20 cellular contexts compared by ENCODE assay signal in the genomic region with DNA sequence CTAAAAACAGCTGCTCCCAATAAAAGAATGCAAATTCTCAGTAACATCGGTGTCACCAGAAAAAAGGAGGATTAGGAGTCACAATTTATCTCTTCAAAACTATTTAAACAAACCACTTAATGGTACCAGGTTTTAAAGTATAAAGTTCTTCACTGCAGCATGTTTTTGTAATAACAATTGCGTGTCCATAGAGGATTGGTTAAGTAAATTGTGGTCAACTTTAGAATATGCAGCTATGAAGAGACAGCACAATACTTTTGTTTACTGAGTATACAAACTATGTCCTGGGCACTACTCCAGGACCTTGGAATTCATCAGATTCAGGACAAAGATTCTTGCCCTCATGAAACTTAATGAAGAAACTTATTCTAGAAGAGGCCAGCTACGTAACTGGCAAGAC.
DNase-seq lines count a peak whose midpoint lies in the region; ATAC-seq and TF ChIP-seq lines count a peak whose summit lies in the region.
"Had no signal": no experiment of that assay in that cellular context is flagged by ENCODE, and none has a peak within 500 bp of the region (broad histone marks: within the 10 kb centered on the region; RNA-seq: fewer than 3 reads in every experiment).

No MANE protein-coding gene starts in this region.

- peaks cover 4% of the 10 kb centered on the region for H3K4me1 ChIP-seq in hepatocyte (ENCODE audit: insufficient read depth)
- H3K4me1 ChIP-seq: right atrium auricular region had no signal

- no peaks in the 10 kb centered on the region for H3K27me3 ChIP-seq in hepatocyte
- H3K27me3 ChIP-seq: right atrium auricular region had no signal

- no peak for ATAC-seq in Right ventricle myocardium inferior
- no peak for ATAC-seq in SK-N-SH treated with all-trans-retinoic acid at 6 μM for 48 hours
- ATAC-seq: activated CD8-positive, alpha-beta memory T cell treated with anti-CD3 and anti-CD28 coated beads, Interleukin-2, amount 10 ng/mL, durations not matched to agents 7 days and 5 days; left lobe of liver; stimulated activated naive CD8-positive, alpha-beta T cell treated with anti-CD3 and anti-CD28 coated beads, Interleukin-15, Interleukin-2, amounts not matched to agents 100 U/mL and 50 U/mL, for 24 hours had no signal

- intact Hi-C loops in Right ventricle myocardium inferior (cut with DNase I) = loop anchor here (10.0 kb wide), 1 partner anchor 386 kb away; no protein-coding TSS in a partner anchor

- TF ChIP-seq CTCF in astrocyte of the spinal cord (IDR thresholded peaks at IDR 0.05; ENCODE audit: low read depth, low read length) (no peak), hepatocyte (IDR thresholded peaks at IDR 0.05; ENCODE audit: poor library complexity) (no peak), coronary artery (IDR thresholded peaks at IDR 0.05) (no peak)

- H2AFZ ChIP-seq in hepatocyte = no peak overlapping the region

- no peaks in the 10 kb centered on the region for H3K9me3 ChIP-seq in hepatocyte (ENCODE audit: low read depth)
- H3K9me3 ChIP-seq: right atrium auricular region had no signal

- 40% methylated on average over 3 of the region's 3 CpGs for WGBS in hepatocyte (ENCODE audit: low lambda C conversion rate, missing lambda C conversion rate)

- H3K4me3 ChIP-seq in astrocyte of the spinal cord (ENCODE audit: low read depth, low read length) (no peak overlapping the region), hepatocyte (no peak overlapping the region), coronary artery (no peak overlapping the region)
- H3K4me3 ChIP-seq: right atrium auricular region, SK-N-MC had no signal

- H3K27ac ChIP-seq in hepatocyte = no peak overlapping the region
- H3K27ac ChIP-seq in coronary artery = no peak overlapping the region
- H3K27ac ChIP-seq: right atrium auricular region, SK-N-MC had no signal

- in situ Hi-C loops in astrocyte of the spinal cord (cut with HindIII; ENCODE audit: low sequenced_read_pairs) = no loop called here

- no peaks in the 10 kb centered on the region for H3K79me2 ChIP-seq in hepatocyte

- H4K20me1 ChIP-seq in hepatocyte (ENCODE audit: insufficient read depth, poor library complexity, severe bottlenecking) = no peaks in the 10 kb centered on the region

- H3K4me2 ChIP-seq in hepatocyte = peak overlapping the region; percentile 18

- no peaks in the 10 kb centered on the region for H3K36me3 ChIP-seq in hepatocyte (replicated peaks; ENCODE audit: insufficient read depth, low read depth)
- H3K36me3 ChIP-seq: right atrium auricular region had no signal

- peak; percentile 50 for DNase-seq in AG08396 (ENCODE audit: low spot score)
- DNase-seq in HCEC 1CT = peak; percentile 65
- DNase-seq in astrocyte of the spinal cord (ENCODE audit: low read depth, low spot score) = peak; percentile 52
- DNase-seq in hepatocyte (ENCODE audit: low spot score) = peak; percentile 19
- no peak for DNase-seq in T-helper 1 cell
- no peak for DNase-seq in coronary artery (ENCODE audit: low spot score)
- DNase-seq in Right ventricle myocardium inferior (ENCODE audit: missing footprints) = no peak
- DNase-seq: activated CD4-positive, alpha-beta T cell treated with anti-CD3 and anti-CD28 coated beads for 4 hours; activated CD8-positive, alpha-beta memory T cell treated with anti-CD3 and anti-CD28 coated beads, Interleukin-2, amount 10 ng/mL, durations not matched to agents 7 days and 5 days; amniotic stem cell; NCI-H1417 treated with DMSO at 0.1 percent for 48 hours; NCI-H69; nucleus accumbens; OCI-M1; stimulated activated naive CD8-positive, alpha-beta T cell treated with anti-CD3 and anti-CD28 coated beads, Interleukin-15, Interleukin-2, amounts not matched to agents 100 U/mL and 50 U/mL, for 24 hours; T1000 had no signal

- H3K9me2 ChIP-seq in hepatocyte (replicated peaks; ENCODE audit: insufficient read depth) = no peaks in the 10 kb centered on the region

TF ChIP-seq in SK-N-SH treated with all-trans-retinoic acid at 6 μM for 48 hours, 23 proteins besides CTCF, POLR2A, EP300 and RAD21:
- TF ChIP-seq PPARA (CRISPR knock-in tag; IDR thresholded peaks at IDR 0.05; ENCODE audit: borderline replicate concordance) = no peak
- TF ChIP-seq RARB (CRISPR knock-in tag; IDR thresholded peaks at IDR 0.05) = no peak
- no peak for TF ChIP-seq ARNTL (CRISPR knock-in tag; IDR thresholded peaks at IDR 0.05; ENCODE audit: borderline replicate concordance, low read depth)
- no peak for TF ChIP-seq ZNF70 (CRISPR knock-in tag; IDR thresholded peaks at IDR 0.05)
- TF ChIP-seq OSR1 (CRISPR knock-in tag; IDR thresholded peaks at IDR 0.05) = no peak

Comparison
In these comparisons a context has a peak if more than half of its experiments do, and no peak if none do; other contexts are left out.
1. DNase-seq: peak in AG08396 (single experiment), HCEC 1CT (single experiment), astrocyte of the spinal cord (single experiment) and hepatocyte (single experiment); none in T-helper 1 cell (0 of 5), coronary artery (single experiment) and Right ventricle myocardium inferior (single experiment).